Comparison of ENCODE assay signal across 12 cellular contexts in genomic region chr7:38744746-38745145, GRCh38.
DNase-seq lines count a peak whose midpoint lies in the region; ATAC-seq lines count a peak whose summit lies in the region.
"Had no signal": no experiment of that assay in that cellular context is flagged by ENCODE, and none has a peak within 500 bp of the region (broad histone marks: within the 10 kb centered on the region; RNA-seq: fewer than 3 reads in every experiment).

No MANE protein-coding gene starts in this region.

- H3K36me3 Mint-ChIP-seq in activated T-cell treated with anti-CD3 and anti-CD28 coated beads, Interleukin-2, amount 50 U/mL, for 72 hours (ENCODE audit: insufficient read depth in 2 of 2) = peaks cover 6 to 13% of the 10 kb centered on the region in 2 donors
- peaks cover 72% of the 10 kb centered on the region for H3K36me3 Mint-ChIP-seq in stimulated activated effector memory CD8-positive, alpha-beta T cell treated with anti-CD3 and anti-CD28 coated beads, Interleukin-12 subunit alpha, Interleukin-12 subunit beta, amount 100 ng/mL, for 72 hours

- no peak overlapping the region for H3K4me3 Mint-ChIP-seq in activated T-cell treated with anti-CD3 and anti-CD28 coated beads, Interleukin-2, amount 50 U/mL, for 72 hours
- no peak overlapping the region for H3K4me3 Mint-ChIP-seq in stimulated activated effector memory CD8-positive, alpha-beta T cell treated with anti-CD3 and anti-CD28 coated beads, Interleukin-12 subunit alpha, Interleukin-12 subunit beta, amount 100 ng/mL, for 72 hours

- no peak overlapping the region for H3K27ac Mint-ChIP-seq in activated T-cell treated with anti-CD3 and anti-CD28 coated beads, Interleukin-2, amount 50 U/mL, for 72 hours
- no peak overlapping the region for H3K27ac Mint-ChIP-seq in stimulated activated effector memory CD8-positive, alpha-beta T cell treated with anti-CD3 and anti-CD28 coated beads, Interleukin-12 subunit alpha, Interleukin-12 subunit beta, amount 100 ng/mL, for 72 hours

- H3K4me1 Mint-ChIP-seq in activated T-cell treated with anti-CD3 and anti-CD28 coated beads, Interleukin-2, amount 50 U/mL, for 72 hours (ENCODE audit: low read depth) = peaks cover 26% of the 10 kb centered on the region
- no peaks in the 10 kb centered on the region for H3K4me1 Mint-ChIP-seq in stimulated activated effector memory CD8-positive, alpha-beta T cell treated with anti-CD3 and anti-CD28 coated beads, Interleukin-12 subunit alpha, Interleukin-12 subunit beta, amount 100 ng/mL, for 72 hours

- peak; percentile 82 to 84 for ATAC-seq in activated T-cell treated with anti-CD3 and anti-CD28 coated beads, Interleukin-2, amount 50 U/mL, for 72 hours (replicated peaks in 1 of 2)
- ATAC-seq in esophagus mucosa (peak; percentile 86), GM19397 (IDR thresholded peaks at IDR 0.05; ENCODE audit: unreplicated experiment) (no peak), HG03280 (IDR thresholded peaks at IDR 0.05; ENCODE audit: unreplicated experiment) (no peak)
- ATAC-seq in stimulated activated effector memory CD8-positive, alpha-beta T cell treated with anti-CD3 and anti-CD28 coated beads, Interleukin-12 subunit alpha, Interleukin-12 subunit beta, amount 100 ng/mL, for 72 hours = peak; percentile 58

- no peaks in the 10 kb centered on the region for H3K27me3 Mint-ChIP-seq in activated T-cell treated with anti-CD3 and anti-CD28 coated beads, Interleukin-2, amount 50 U/mL, for 72 hours (ENCODE audit: low read depth)

- DNase-seq in activated T-cell treated with anti-CD3 and anti-CD28 coated beads, Interleukin-2, amount 50 U/mL, for 72 hours = peak; percentile 9 to 17
- DNase-seq in activated T-cell treated with anti-CD3 and anti-CD28 coated beads, Interleukin-2, amount 50 U/mL, for 1 hour = no peak
- DNase-seq in MV-4-11 (lab: John Stamatoyannopoulos, UW) = peak; percentile 72
- no peak for DNase-seq in stimulated activated effector memory CD8-positive, alpha-beta T cell treated with anti-CD3 and anti-CD28 coated beads, Interleukin-12 subunit alpha, Interleukin-12 subunit beta, amount 100 ng/mL, for 72 hours (ENCODE audit: low spot score in 2 of 2)
- DNase-seq in NCI-H524 treated with DMSO at 0.1 percent for 48 hours (lab: John Stamatoyannopoulos, UW) = no peak
- DNase-seq: activated T-cell treated with anti-CD3 and anti-CD28 coated beads for 4 hours, kidney, Right ventricle myocardium superior, upper lobe of left lung had no signal

- H3K9me3 Mint-ChIP-seq in activated T-cell treated with anti-CD3 and anti-CD28 coated beads, Interleukin-2, amount 50 U/mL, for 72 hours = no peaks in the 10 kb centered on the region
- no peaks in the 10 kb centered on the region for H3K9me3 Mint-ChIP-seq in stimulated activated effector memory CD8-positive, alpha-beta T cell treated with anti-CD3 and anti-CD28 coated beads, Interleukin-12 subunit alpha, Interleukin-12 subunit beta, amount 100 ng/mL, for 72 hours

Comparison
In these comparisons a context has a peak if more than half of its experiments do, and no peak if none do; other contexts are left out.
1. DNase-seq: peak in activated T-cell treated with anti-CD3 and anti-CD28 coated beads, Interleukin-2, amount 50 U/mL, for 72 hours (2 of 2) and MV-4-11 (single experiment); none in activated T-cell treated with anti-CD3 and anti-CD28 coated beads, Interleukin-2, amount 50 U/mL, for 1 hour (single experiment), stimulated activated effector memory CD8-positive, alpha-beta T cell treated with anti-CD3 and anti-CD28 coated beads, Interleukin-12 subunit alpha, Interleukin-12 subunit beta, amount 100 ng/mL, for 72 hours (0 of 2) and NCI-H524 treated with DMSO at 0.1 percent for 48 hours (single experiment).
2. ATAC-seq: peak in activated T-cell treated with anti-CD3 and anti-CD28 coated beads, Interleukin-2, amount 50 U/mL, for 72 hours (2 of 2), esophagus mucosa (single experiment) and stimulated activated effector memory CD8-positive, alpha-beta T cell treated with anti-CD3 and anti-CD28 coated beads, Interleukin-12 subunit alpha, Interleukin-12 subunit beta, amount 100 ng/mL, for 72 hours (single experiment); none in GM19397 (single experiment) and HG03280 (single experiment).